8 cellular contexts compared by ENCODE assay signal in genomic region chr16:4624827-4625616, GRCh38. TPM values are rescaled to one million over a fixed set of nuclear protein-coding genes. Genes with fewer than 3 reads are reported as not detected.
DNase-seq lines count a peak whose midpoint lies in the region; ATAC-seq and TF ChIP-seq lines count a peak whose summit lies in the region.

No MANE protein-coding gene starts in this region.

- no peaks in the 10 kb centered on the region for H3K27me3 ChIP-seq in CD4-positive, alpha-beta T cell (ENCODE audit: control insufficient read depth, insufficient read depth, low read length)
- H3K27me3 ChIP-seq in body of pancreas = no peaks in the 10 kb centered on the region

- peak overlapping the region; percentile 72 for H3K27ac ChIP-seq in CD4-positive, alpha-beta T cell (ENCODE audit: low read depth, low read length)
- H3K27ac ChIP-seq in body of pancreas = peak overlapping the region; percentile 92 to 98 (median 94)

- peaks cover 33% of the 10 kb centered on the region for H3K4me1 Mint-ChIP-seq in CD4-positive, alpha-beta T cell (ENCODE audit: low read depth)

- no peaks in the 10 kb centered on the region for H3K9me3 Mint-ChIP-seq in CD4-positive, alpha-beta T cell

- no peaks in the 10 kb centered on the region for H3K9me3 ChIP-seq in CD4-positive, alpha-beta T cell (ENCODE audit: control insufficient read depth, low read length)
- no peaks in the 10 kb centered on the region for H3K9me3 ChIP-seq in body of pancreas

- peak; percentile 82 to 92 (median 90) for TF ChIP-seq POLR2A in body of pancreas (IDR thresholded peaks at IDR 0.05)

- POLR2A ChIA-PET in CD4-positive, alpha-beta T cell (lab: Charles Lee) = interaction anchor here (0.6 to 4.3 kb wide), 18 partner anchors 10 to 372 kb away, joined by 3 to 54 read pairs (median 4); partner anchors contain the start of genes ANKS3, CDIP1, CORO7 and DNAAF8

- H3K4me3 Mint-ChIP-seq in CD4-positive, alpha-beta T cell = peak overlapping the region; percentile 95

- TF ChIP-seq CTCF in CD4-positive, alpha-beta T cell (IDR thresholded peaks at IDR 0.05) = no peak
- no peak for TF ChIP-seq CTCF in body of pancreas (IDR thresholded peaks at IDR 0.05)

- H3K4me3 ChIP-seq in body of pancreas = peak overlapping the region; percentile 76 to 86

- no peaks in the 10 kb centered on the region for H3K36me3 ChIP-seq in body of pancreas (replicated peaks in 1 of 2; ENCODE audit: insufficient read depth in 1 of 2, low read depth in 2 of 2)

- H3K36me3 Mint-ChIP-seq in CD4-positive, alpha-beta T cell (ENCODE audit: low read depth) = peaks cover 15% of the 10 kb centered on the region

- H3K27ac Mint-ChIP-seq in CD4-positive, alpha-beta T cell = peak overlapping the region; percentile 98

- DNase-seq in CD4-positive, alpha-beta T cell = peak in 9 of 10 experiments; percentile 26 to 60 (median 42)
- peak; percentile 43 for DNase-seq in T1000 (lab: John Stamatoyannopoulos, UW)
- peak; percentile 57 to 77 (median 67) for DNase-seq in body of pancreas
- peak; percentile 69 for DNase-seq in iPS-NIHi7 (ENCODE audit: extremely low spot score)
- DNase-seq in stimulated activated CD4-positive, alpha-beta T cell treated with anti-CD3 and anti-CD28 coated beads, Interleukin-12 subunit alpha, Interleukin-12 subunit beta, amount 100 ng/mL, for 24 hours (ENCODE audit: low read depth in 2 of 2) = peak; percentile 29 to 74
- no peak for DNase-seq in COLO829 (ENCODE audit: low spot score)

- 0% methylated on average over 32 of the region's 82 CpGs; no CpG with 5 or more reads in 1 of the 2 donors for WGBS in body of pancreas, 2 donors

- ATAC-seq in CD4-positive, alpha-beta T cell (ENCODE audit: poor library complexity) = peak; percentile 23
- ATAC-seq in GM19463 (IDR thresholded peaks at IDR 0.05; ENCODE audit: unreplicated experiment) = peak; percentile 51
- ATAC-seq in HG03571 (IDR thresholded peaks at IDR 0.05; ENCODE audit: unreplicated experiment) = peak; percentile 46
- peak; percentile 38 for ATAC-seq in body of pancreas

- intact Hi-C loops in CD4-positive, alpha-beta T cell (cut with DNase I, micrococcal nuclease) = loop anchor here (1.0 to 2.0 kb wide), 4 partner anchors 9 to 142 kb away; partner anchors contain the start of genes NUDT16L1 (in 2 of the 2) and ZNF500 (in 1 of the 2)
- intact Hi-C loops in body of pancreas (cut with DNase I) = no loop called here

- CTCF ChIA-PET in CD4-positive, alpha-beta T cell (lab: Charles Lee) = interaction anchor here (0.6 to 3.0 kb wide), 18 partner anchors 9 to 371 kb away, joined by 3 to 28 read pairs (median 4); partner anchors contain the start of genes ANKS3, DNAAF8, HMOX2 and NUDT16L1

- H3K4me1 ChIP-seq in body of pancreas = peaks cover 29% of the 10 kb centered on the region

- H3K27me3 Mint-ChIP-seq in CD4-positive, alpha-beta T cell = no peaks in the 10 kb centered on the region

RNA-seq across cellular contexts. Expression of gene MGRN1, which starts 0.4 kb away (rescaled TPM):
- 10 to 100 TPM; 45.9 to 48.6 TPM for total RNA-seq in CD4-positive, alpha-beta T cell
- total RNA-seq in body of pancreas = 10 to 100 TPM; 23.3 to 44.8 TPM

RNA-seq across cellular contexts. Expression of gene UBALD1, which starts 10.3 kb away (rescaled TPM):
- total RNA-seq in CD4-positive, alpha-beta T cell = 10 to 100 TPM; 17.5 to 19.3 TPM
- total RNA-seq in body of pancreas = 10 to 100 TPM; 11.9 to 19.4 TPM
